24 cellular contexts compared by ENCODE assay signal in the genomic region with DNA sequence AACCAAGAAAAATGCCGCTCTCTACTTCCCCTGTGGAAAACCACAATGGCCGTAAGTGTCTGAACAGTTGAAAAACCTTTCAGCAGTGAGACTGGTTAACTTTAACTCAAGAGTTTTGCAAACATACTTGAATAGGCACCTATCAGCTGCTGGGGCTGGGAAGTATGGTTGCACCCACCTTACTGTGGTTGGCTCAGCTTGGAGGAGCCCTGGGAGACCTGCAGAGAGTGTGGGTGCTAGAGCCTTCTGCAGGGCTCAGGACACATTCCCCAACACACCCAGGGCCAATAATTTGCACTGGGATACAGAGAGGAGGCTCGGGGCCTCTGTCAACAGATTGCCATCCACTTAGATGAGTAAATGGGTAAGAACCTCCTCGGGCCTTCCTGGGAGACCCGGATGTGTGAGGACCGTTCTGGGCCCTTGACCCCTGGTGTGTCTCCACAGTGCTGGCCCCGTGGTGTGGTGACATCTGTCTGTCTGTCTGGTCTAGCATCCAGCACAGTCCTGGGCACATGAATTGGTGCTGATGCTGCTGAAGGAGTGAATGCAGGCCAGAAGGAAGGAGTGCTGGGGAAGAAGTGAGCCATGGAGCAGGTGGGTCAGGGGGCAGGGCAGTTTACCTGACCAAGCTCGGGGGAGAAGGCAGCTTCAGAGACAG. TPM values are rescaled to one million over a fixed set of nuclear protein-coding genes. Genes with fewer than 3 reads are reported as not detected.
"Had no signal": no experiment of that assay in that cellular context is flagged by ENCODE, and none has a peak within 500 bp of the region (broad histone marks: within the 10 kb centered on the region; RNA-seq: fewer than 3 reads in every experiment).

No MANE protein-coding gene starts in this region.

- H3K9me3 ChIP-seq: left ventricle myocardium inferior, sigmoid colon, stomach, suprapubic skin, tibial nerve had no signal

- H3K4me3 ChIP-seq: left ventricle myocardium inferior, sigmoid colon, smooth muscle cell, stomach, suprapubic skin, tibial nerve had no signal

- H3K4me3 Mint-ChIP-seq: stimulated activated memory B cell treated with anti-CD40 and anti-IgM and Interleukin-4, amounts not matched to agents 10 μg/mL and 1 μg/mL and 100 μg/mL, for 72 hours had no signal

- H3K27me3 ChIP-seq: brain microvascular endothelial cell, sigmoid colon, suprapubic skin, tibial nerve had no signal

- H3K9me3 Mint-ChIP-seq: activated naive CD4-positive, alpha-beta T cell treated with anti-CD3 and anti-CD28 coated beads, Interleukin-2, amount 50 U/mL, for 72 hours; stimulated activated memory B cell treated with anti-CD40 and anti-IgM and Interleukin-4, amounts not matched to agents 10 μg/mL and 1 μg/mL and 100 μg/mL, for 72 hours had no signal

- H3K27ac Mint-ChIP-seq: activated naive CD4-positive, alpha-beta T cell treated with anti-CD3 and anti-CD28 coated beads, Interleukin-2, amount 50 U/mL, for 72 hours; progenitor cell of endocrine pancreas; stimulated activated memory B cell treated with anti-CD40 and anti-IgM and Interleukin-4, amounts not matched to agents 10 μg/mL and 1 μg/mL and 100 μg/mL, for 72 hours had no signal

- H3K4me1 ChIP-seq: left ventricle myocardium inferior, sigmoid colon, stomach, suprapubic skin, tibial nerve had no signal

- ATAC-seq: stimulated activated memory B cell treated with anti-CD40 and anti-IgM and Interleukin-4, amounts not matched to agents 10 μg/mL and 1 μg/mL and 100 μg/mL, for 72 hours had no signal

- DNase-seq: activated T-cell treated with anti-CD3 and anti-CD28 coated beads, Interleukin-2, amount 50 U/mL, for 1 hour; caudate nucleus; dermis blood vessel endothelial cell; effector CD8-positive, alpha-beta T cell; head of caudate nucleus; left ventricle myocardium inferior; sigmoid colon; stomach had no signal

- H3K27ac ChIP-seq: brain microvascular endothelial cell, left ventricle myocardium inferior, sigmoid colon, stomach, suprapubic skin had no signal

- H3K36me3 ChIP-seq: brain microvascular endothelial cell, left ventricle myocardium inferior, sigmoid colon, stomach, suprapubic skin, tibial nerve had no signal

- H3K36me3 Mint-ChIP-seq: activated naive CD4-positive, alpha-beta T cell treated with anti-CD3 and anti-CD28 coated beads, Interleukin-2, amount 50 U/mL, for 72 hours; stimulated activated memory B cell treated with anti-CD40 and anti-IgM and Interleukin-4, amounts not matched to agents 10 μg/mL and 1 μg/mL and 100 μg/mL, for 72 hours had no signal

RNA-seq across cellular contexts. Expression of a gene that starts 46.5 kb away (rescaled TPM):
- total RNA-seq: activated naive CD4-positive, alpha-beta T cell treated with anti-CD3 and anti-CD28 coated beads, Interleukin-2, amount 50 U/mL, for 72 hours; aorta; dermis blood vessel endothelial cell; endothelial cell of umbilical vein; esophagus mucosa; frontal cortex; left ventricle myocardium inferior; mononuclear cell; myocyte; osteocyte; progenitor cell of endocrine pancreas; sigmoid colon; smooth muscle cell; stomach; suprapubic skin; tibial nerve had no signal
- polyA plus RNA-seq: adipose tissue, aorta, endothelial cell of umbilical vein, neural cell, sigmoid colon, smooth muscle cell, stomach had no signal
